In the genomic region with DNA sequence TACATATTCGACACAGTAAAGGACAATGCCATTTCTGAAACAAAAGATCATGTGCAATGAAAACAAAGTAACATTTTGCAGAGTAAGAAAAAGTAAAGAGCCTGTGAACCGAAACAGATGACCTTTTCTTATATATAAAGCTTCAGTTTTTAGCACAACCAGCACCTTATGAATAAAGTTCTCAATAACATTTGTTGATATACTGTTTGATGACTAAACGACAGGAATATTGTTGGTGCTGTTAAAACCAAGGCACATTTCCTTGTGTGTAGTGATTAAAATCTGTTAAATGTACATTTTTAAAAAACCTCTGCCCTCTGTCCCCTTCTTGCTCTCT, we compare ENCODE assay signal across 8 cellular contexts. TPM values are rescaled to one million over a fixed set of nuclear protein-coding genes. Genes with fewer than 3 reads are reported as not detected.
DNase-seq lines count a peak whose midpoint lies in the region; ATAC-seq and TF ChIP-seq lines count a peak whose summit lies in the region.

No MANE protein-coding gene starts in this region.

- no peak for DNase-seq in BJ (ENCODE audit: low read depth)
- no peak for DNase-seq in Jurkat, Clone E6-1 (ENCODE audit: low read depth, low spot score)
- DNase-seq in colonic mucosa: no peak
- DNase-seq in natural killer cell: no peak
- no peak for DNase-seq in NCI-H446 treated with DMSO at 0.1 percent for 48 hours (lab: John Stamatoyannopoulos, UW)
- DNase-seq in left lobe of liver (ENCODE audit: low spot score): no peak
- no peak for DNase-seq in SIG-M5 (lab: John Stamatoyannopoulos, UW)

- H3K4me1 Mint-ChIP-seq in natural killer cell: peaks cover 32 to 35% of the 10 kb centered on the region in 2 donors

- peak overlapping the region; percentile 99 for H3K27ac ChIP-seq in colonic mucosa

- H3K9ac ChIP-seq in colonic mucosa (ENCODE audit: low read depth in 2 of 2, low read length in 2 of 2): peak overlapping the region; percentile 94 to 100

- H3K4me3 ChIP-seq in BJ (ENCODE audit: low read depth, low read length): peak overlapping the region; percentile 99
- H3K4me3 ChIP-seq in Jurkat, Clone E6-1 (ENCODE audit: low read length): peak overlapping the region; percentile 68
- H3K4me3 ChIP-seq in colonic mucosa: peak overlapping the region; percentile 78

- no peaks in the 10 kb centered on the region for H3K9me3 Mint-ChIP-seq in natural killer cell

- peak overlapping the region; percentile 97 for H3K4me3 Mint-ChIP-seq in natural killer cell

- TF ChIP-seq CTCF in BJ (IDR thresholded peaks at IDR 0.05; ENCODE audit: insufficient read depth, low read depth, low read length) (no peak), colonic mucosa (IDR thresholded peaks at IDR 0.05) (no peak), natural killer cell (IDR thresholded peaks at IDR 0.05) (no peak)

- H3K27ac Mint-ChIP-seq in natural killer cell: peak overlapping the region; percentile 89 to 95

- no peaks in the 10 kb centered on the region for H3K27me3 Mint-ChIP-seq in natural killer cell (ENCODE audit: low read depth in 2 of 2)

- POLR2A ChIA-PET in BJ (lab: Charles Lee): no interaction called here

- H3K27me3 ChIP-seq in BJ (ENCODE audit: control insufficient read depth, insufficient read depth, low read length): 0 out of 2 replicates have a peak, but pooled peaks cover 2% of the 10 kb centered on the region
- H3K27me3 ChIP-seq in colonic mucosa: no peaks in the 10 kb centered on the region

- ATAC-seq in natural killer cell (no peak), HG02884 (IDR thresholded peaks at IDR 0.05; ENCODE audit: unreplicated experiment) (no peak), left lobe of liver (no peak)

- no peaks in the 10 kb centered on the region for H3K36me3 Mint-ChIP-seq in natural killer cell

- CTCF ChIA-PET in BJ (lab: Yijun Ruan, JAX): interaction anchor here (0.8 kb wide), 1 partner anchor 185 kb away, joined by 3 read pairs; no protein-coding TSS in a partner anchor

- H3K9me3 ChIP-seq in colonic mucosa: no peaks in the 10 kb centered on the region

- H3K4me1 ChIP-seq in colonic mucosa: peaks cover 5% of the 10 kb centered on the region

- H3K36me3 ChIP-seq in BJ (ENCODE audit: control insufficient read depth, insufficient read depth, low read length) (no peaks in the 10 kb centered on the region), colonic mucosa (no peaks in the 10 kb centered on the region)

- intact Hi-C loops in colonic mucosa (cut with DNase I): no loop called here
- intact Hi-C loops in natural killer cell (cut with micrococcal nuclease): loop anchor here (5.0 kb wide), 1 partner anchor 125 kb away; the partner anchor contains the start of gene VPS54

RNA-seq across cellular contexts. Expression of gene PELI1, which starts 1.4 kb away (rescaled TPM):
- polyA plus RNA-seq in BJ (2011; rRNA removed): 2.0 and 4.0 TPM in 2 replicates
- 2.0 and 2.6 TPM in 2 replicates for polyA minus RNA-seq in BJ (2011; rRNA and poly(A)+ RNA removed)
- polyA plus RNA-seq in Jurkat, Clone E6-1 (2012; ENCODE audit: insufficient read depth, insufficient read length): 5.7 TPM
- 10 to 100 TPM; 34.3 to 57.6 TPM for total RNA-seq in colonic mucosa
- total RNA-seq in natural killer cell: 100 to 1,000 TPM in 1 of 3 donors, 10 to 100 TPM in 2; 42.3 to 141 (median 65.0) TPM
- total RNA-seq in left lobe of liver: 6.3 TPM
